Comparison of ENCODE assay signal across 10 cellular contexts in genomic region chr5:122256388-122256787, GRCh38.
"Had no signal": no experiment of that assay in that cellular context is flagged by ENCODE, and none has a peak within 500 bp of the region (broad histone marks: within the 10 kb centered on the region; RNA-seq: fewer than 3 reads in every experiment).

No MANE protein-coding gene starts in this region.

- H3K9ac ChIP-seq: GM23248 had no signal

- H3K27ac ChIP-seq: GM23248 had no signal

- H3K4me2 ChIP-seq: GM23338 had no signal

- ATAC-seq: GM23338 had no signal

- FAIRE-seq: H1, H54 had no signal

- H2AFZ ChIP-seq: GM23248 had no signal

- H3K36me3 ChIP-seq: HAP-1 had no signal

- DNase-seq: GM23248, GOT3, H7, H9, HCEC 1CT, HFFc6 had no signal

- H3K4me3 ChIP-seq: GM23248, GM23338, HAP-1 had no signal
